ENCODE assay signal across 20 cellular contexts in genomic region chr12:84811291-84811690, GRCh38.
DNase-seq lines count a peak whose midpoint lies in the region; ATAC-seq and TF ChIP-seq lines count a peak whose summit lies in the region.
"Had no signal": no experiment of that assay in that cellular context is flagged by ENCODE, and none has a peak within 500 bp of the region (broad histone marks: within the 10 kb centered on the region; RNA-seq: fewer than 3 reads in every experiment).

No MANE protein-coding gene starts in this region.

- no peaks in the 10 kb centered on the region for H3K9me2 ChIP-seq in GM23248 (ENCODE audit: insufficient read depth)

- no peaks in the 10 kb centered on the region for H3K27me3 Mint-ChIP-seq in activated T-cell treated with anti-CD3 and anti-CD28 coated beads, Interleukin-2, amount 50 U/mL, for 24 hours
- H3K27me3 Mint-ChIP-seq: CD4-positive, alpha-beta T cell had no signal

- H3K27me3 ChIP-seq in GM23248 (replicated peaks; ENCODE audit: insufficient read depth): no peaks in the 10 kb centered on the region
- no peaks in the 10 kb centered on the region for H3K27me3 ChIP-seq in adipocyte (replicated peaks; ENCODE audit: control insufficient read depth, insufficient read depth, low read length)
- no peaks in the 10 kb centered on the region for H3K27me3 ChIP-seq in sigmoid colon

- H3K4me3 Mint-ChIP-seq in activated T-cell treated with anti-CD3 and anti-CD28 coated beads, Interleukin-2, amount 50 U/mL, for 24 hours: no peak overlapping the region
- H3K4me3 Mint-ChIP-seq: CD4-positive, alpha-beta T cell; GM23338 had no signal

- TF ChIP-seq CTCF in AG04449 (IDR thresholded peaks at IDR 0.05; ENCODE audit: insufficient read depth, low read length, missing control alignments): no peak
- TF ChIP-seq CTCF in foreskin fibroblast (IDR thresholded peaks at IDR 0.05; ENCODE audit: low read depth, low read length): no peak
- TF ChIP-seq CTCF in sigmoid colon (IDR thresholded peaks at IDR 0.05): no peak

- no peak for TF ChIP-seq POLR2A in sigmoid colon (IDR thresholded peaks at IDR 0.05)

- H3K27ac Mint-ChIP-seq in activated T-cell treated with anti-CD3 and anti-CD28 coated beads, Interleukin-2, amount 50 U/mL, for 24 hours: no peak overlapping the region
- H3K27ac Mint-ChIP-seq: CD4-positive, alpha-beta T cell; GM23338 had no signal

- no peak overlapping the region for H2AFZ ChIP-seq in GM23248
- H2AFZ ChIP-seq: GM23338 had no signal

- no peak for ATAC-seq in HG02588 (IDR thresholded peaks at IDR 0.05; ENCODE audit: unreplicated experiment)
- ATAC-seq: GM12878, GM23338, HepG2 had no signal

- H3K4me2 ChIP-seq in GM23248 (ENCODE audit: unreplicated experiment): no peak overlapping the region
- H3K4me2 ChIP-seq: GM23338 had no signal

- H3K9me3 ChIP-seq in GM23248 (ENCODE audit: low read depth) (no peaks in the 10 kb centered on the region), adipocyte (ENCODE audit: control insufficient read depth, low read length) (no peaks in the 10 kb centered on the region), sigmoid colon (no peaks in the 10 kb centered on the region)
- H3K9me3 ChIP-seq: Caco-2 had no signal

- H3K36me3 ChIP-seq in GM23248 (ENCODE audit: low read depth): no peaks in the 10 kb centered on the region
- H3K36me3 ChIP-seq in adipocyte (ENCODE audit: control insufficient read depth, insufficient read depth, low read length, severe bottlenecking): no peaks in the 10 kb centered on the region
- no peaks in the 10 kb centered on the region for H3K36me3 ChIP-seq in sigmoid colon

- POLR2A ChIA-PET in AG04449 (lab: Yijun Ruan, JAX): no interaction called here

- H3K36me3 Mint-ChIP-seq in activated T-cell treated with anti-CD3 and anti-CD28 coated beads, Interleukin-2, amount 50 U/mL, for 24 hours (ENCODE audit: low read depth): no peaks in the 10 kb centered on the region

- H3K4me1 ChIP-seq in GM23248 (ENCODE audit: insufficient read depth) (peaks cover 34% of the 10 kb centered on the region), adipocyte (ENCODE audit: control insufficient read depth, insufficient read depth, low read length) (peaks cover 8% of the 10 kb centered on the region), sigmoid colon (no peaks in the 10 kb centered on the region)
- H3K4me1 ChIP-seq: Caco-2 had no signal

- intact Hi-C loops in sigmoid colon (cut with DNase I): no loop called here

- H3K9me3 Mint-ChIP-seq in activated T-cell treated with anti-CD3 and anti-CD28 coated beads, Interleukin-2, amount 50 U/mL, for 24 hours: no peaks in the 10 kb centered on the region
- H3K9me3 Mint-ChIP-seq: CD4-positive, alpha-beta T cell; GM23338 had no signal

- CTCF ChIA-PET in AG04449 (lab: Yijun Ruan, JAX): interaction anchor here (0.8 kb wide), 1 partner anchor 9 kb away, joined by 3 read pairs; no protein-coding TSS in a partner anchor

- no peak overlapping the region for H3K4me3 ChIP-seq in AG04449 (ENCODE audit: low read depth, low read length)
- H3K4me3 ChIP-seq in GM23248: no peak overlapping the region
- no peak overlapping the region for H3K4me3 ChIP-seq in adipocyte (ENCODE audit: low read length)
- H3K4me3 ChIP-seq in foreskin fibroblast (ENCODE audit: low read depth in 1 of 2, low read length in 2 of 2): no peak overlapping the region
- H3K4me3 ChIP-seq in sigmoid colon: no peak overlapping the region
- H3K4me3 ChIP-seq: GM12878, GM23338 had no signal

- H4K20me1 ChIP-seq in GM23248 (ENCODE audit: insufficient read depth): no peaks in the 10 kb centered on the region

- H3K4me1 Mint-ChIP-seq in activated T-cell treated with anti-CD3 and anti-CD28 coated beads, Interleukin-2, amount 50 U/mL, for 24 hours (ENCODE audit: low read depth): no peaks in the 10 kb centered on the region
- H3K4me1 Mint-ChIP-seq: GM23338 had no signal

- no peak overlapping the region for H3K27ac ChIP-seq in GM23248
- no peak overlapping the region for H3K27ac ChIP-seq in sigmoid colon
- H3K27ac ChIP-seq: 22Rv1, C4-2B had no signal

- peaks cover 16% of the 10 kb centered on the region for H3F3A ChIP-seq in GM23248 (ENCODE audit: insufficient read depth)

- no peaks in the 10 kb centered on the region for H3K79me2 ChIP-seq in GM23248 (ENCODE audit: insufficient read depth)

- DNase-seq in AG04449 (ENCODE audit: low read depth, low spot score) (peak; percentile 49), GM23248 (peak; percentile 59), adipocyte (ENCODE audit: low read depth) (peak; percentile 14), foreskin fibroblast (peak; percentile 23 to 36), sigmoid colon (no peak)
- no peak for DNase-seq in activated T-cell treated with anti-CD3 and anti-CD28 coated beads, Interleukin-2, amount 50 U/mL, for 24 hours
- DNase-seq: AML-193; Caco-2; CD4-positive, alpha-beta T cell; DMS79; GF-D8; HCEC 1CT; Kasumi-1; KG1 had no signal

- H3K9ac ChIP-seq in GM23248: no peak overlapping the region
- no peak overlapping the region for H3K9ac ChIP-seq in adipocyte (ENCODE audit: low read length)

- 61% methylated on average over 3 of the region's 3 CpGs for WGBS in GM23248 (ENCODE audit: low coverage in 1 of 2, low lambda C conversion rate in 2 of 2, missing lambda C conversion rate in 2 of 2), 2 experiments
- WGBS in sigmoid colon, 2 donors: 79 to 92% methylated on average over 3 of the region's 3 CpGs

- TF ChIP-seq EP300 in sigmoid colon (IDR thresholded peaks at IDR 0.05): no peak

- in situ Hi-C loops in GM23248 (cut with MboI): no loop called here

Comparison
In these comparisons a context has a peak if more than half of its experiments do, and no peak if none do; other contexts are left out.
1. DNase-seq: peak in AG04449 (single experiment), GM23248 (single experiment), adipocyte (single experiment) and foreskin fibroblast (2 of 2); none in sigmoid colon (single experiment) and activated T-cell treated with anti-CD3 and anti-CD28 coated beads, Interleukin-2, amount 50 U/mL, for 24 hours (single experiment).